ENCODE assay signal across 8 cellular contexts in genomic region chr1:155002479-155003226, GRCh38. TPM values are rescaled to one million over a fixed set of nuclear protein-coding genes. Genes with fewer than 3 reads are reported as not detected.
DNase-seq lines count a peak whose midpoint lies in the region; ATAC-seq lines count a peak whose summit lies in the region.

Gene ZBTB7B, plus strand, starts transcription at chr1:155002802. Its CDS starts 11,859 bp downstream, at chr1:155014661.

- H3K36me3 ChIP-seq in naive thymus-derived CD4-positive, alpha-beta T cell (ENCODE audit: control insufficient read depth in 2 of 3, insufficient read depth in 3 of 3, low read length in 3 of 3): peaks cover 0 to 8% (median 0%) of the 10 kb centered on the region in 3 experiments

- intact Hi-C loops in naive thymus-derived CD4-positive, alpha-beta T cell (cut with micrococcal nuclease): loop anchor here (1.0 to 10.0 kb wide), 16 partner anchors 8 to 1502 kb away; partner anchors contain the start of genes EFNA4 (in 2 of the 2), ATP8B2 (in 1 of the 2), CKS1B (in 1 of the 2) and FLAD1 (in 1 of the 2)

- H3K4me3 Mint-ChIP-seq in naive thymus-derived CD4-positive, alpha-beta T cell: peak within 1 kb of the TSS; percentile 92 to 100 (median 98)

- peak; percentile 46 for DNase-seq in EH (ENCODE audit: low read depth)
- DNase-seq in UCSD-AML1 (lab: John Stamatoyannopoulos, UW; ENCODE audit: unreplicated experiment): peak; percentile 51
- DNase-seq in fibroblast of gingiva (ENCODE audit: low read depth): peak; percentile 30
- no peak for DNase-seq in naive thymus-derived CD4-positive, alpha-beta T cell
- DNase-seq in GM19240 (ENCODE audit: insufficient read length, low spot score): no peak
- no peak for DNase-seq in NCI-H2081 treated with DMSO at 0.1 percent for 48 hours (lab: John Stamatoyannopoulos, UW)

- POLR2A ChIA-PET in naive thymus-derived CD4-positive, alpha-beta T cell (lab: Charles Lee): interaction anchor here (0.6 to 18.2 kb wide), 6 partner anchors 13 to 48 kb away, joined by 3 to 270 read pairs (median 11); partner anchors contain the start of genes FLAD1, PBXIP1 and PYGO2

- H3K36me3 Mint-ChIP-seq in naive thymus-derived CD4-positive, alpha-beta T cell: peaks cover 0 to 17% (median 0%) of the 10 kb centered on the region in 5 donors

- H3K4me3 ChIP-seq in naive thymus-derived CD4-positive, alpha-beta T cell (ENCODE audit: low read length): peak within 1 kb of the TSS; percentile 95

- CTCF ChIA-PET in naive thymus-derived CD4-positive, alpha-beta T cell (lab: Charles Lee): interaction anchor here (0.6 to 17.9 kb wide), 2 partner anchors 12 to 18 kb away, joined by 3 to 291 read pairs; no protein-coding TSS in a partner anchor

- peaks cover 25 to 64% (median 52%) of the 10 kb centered on the region in 7 donors for H3K4me1 Mint-ChIP-seq in naive thymus-derived CD4-positive, alpha-beta T cell

- H3K4me1 ChIP-seq in naive thymus-derived CD4-positive, alpha-beta T cell (ENCODE audit: control insufficient read depth in 2 of 2, insufficient read depth in 2 of 2, low read length in 2 of 2): peaks cover 29 to 48% of the 10 kb centered on the region in 2 donors

- ATAC-seq in HG02981 (IDR thresholded peaks at IDR 0.05; ENCODE audit: unreplicated experiment): peak; percentile 0
- peak; percentile 12 for ATAC-seq in naive thymus-derived CD4-positive, alpha-beta T cell
- no peak for ATAC-seq in GM18858 (IDR thresholded peaks at IDR 0.05; ENCODE audit: unreplicated experiment)

- H3K9me3 ChIP-seq in naive thymus-derived CD4-positive, alpha-beta T cell (ENCODE audit: control insufficient read depth in 2 of 3, low read length in 3 of 3): no peaks in the 10 kb centered on the region

- H3K27ac ChIP-seq in naive thymus-derived CD4-positive, alpha-beta T cell (ENCODE audit: low read depth, low read length): peak within 1 kb of the TSS; percentile 88

- no peaks in the 10 kb centered on the region for H3K27me3 Mint-ChIP-seq in naive thymus-derived CD4-positive, alpha-beta T cell

- H3K9me3 Mint-ChIP-seq in naive thymus-derived CD4-positive, alpha-beta T cell: peaks cover 0 to 2% (median 0%) of the 10 kb centered on the region in 11 donors

- no peaks in the 10 kb centered on the region for H3K27me3 ChIP-seq in naive thymus-derived CD4-positive, alpha-beta T cell (ENCODE audit: control insufficient read depth in 2 of 2, insufficient read depth in 2 of 2, low read length in 2 of 2)

- peak within 1 kb of the TSS; percentile 89 to 99 (median 95) for H3K27ac Mint-ChIP-seq in naive thymus-derived CD4-positive, alpha-beta T cell

RNA-seq across cellular contexts. Expression of gene ZBTB7B, which starts in this region (rescaled TPM):
- total RNA-seq in naive thymus-derived CD4-positive, alpha-beta T cell: 100 to 1,000 TPM in 1 of 5 experiments, 10 to 100 TPM in 4; 42.7 to 139 (median 61.0) TPM
- 1 to 10 TPM; 3.0 to 6.7 TPM for polyA plus RNA-seq in naive thymus-derived CD4-positive, alpha-beta T cell

Comparison
In these comparisons a context has a peak if more than half of its experiments do, and no peak if none do; other contexts are left out.
1. DNase-seq: peak in EH (single experiment), UCSD-AML1 (single experiment) and fibroblast of gingiva (single experiment); none in naive thymus-derived CD4-positive, alpha-beta T cell (0 of 9), GM19240 (single experiment) and NCI-H2081 treated with DMSO at 0.1 percent for 48 hours (single experiment).